26 cellular contexts compared by ENCODE assay signal in the genomic region with DNA sequence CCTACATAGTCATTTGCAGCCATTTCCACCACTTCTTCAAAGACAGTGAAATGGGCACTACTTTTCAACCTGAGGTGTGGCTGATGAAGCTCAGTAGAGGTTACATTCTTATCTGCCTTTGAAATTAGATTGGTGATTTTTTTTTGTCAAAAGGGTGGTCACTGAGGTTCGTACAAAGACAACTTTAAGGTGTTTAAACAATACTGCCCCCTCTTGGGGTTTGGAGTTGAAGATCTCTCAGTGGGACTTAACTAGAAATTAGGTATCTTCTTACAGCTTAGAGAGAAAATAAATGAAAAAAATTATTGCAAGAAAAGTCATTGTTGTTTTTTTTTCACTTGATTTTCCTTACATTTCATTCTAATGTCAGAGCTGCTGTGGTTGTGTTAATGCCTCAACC.
A peak's percentile ranks its signal among the peaks of the same experiment; 100 is the strongest.
DNase-seq lines count a peak whose midpoint lies in the region; ATAC-seq, FAIRE-seq and TF ChIP-seq lines count a peak whose summit lies in the region.
"Had no signal": no experiment of that assay in that cellular context is flagged by ENCODE, and none has a peak within 500 bp of the region (broad histone marks: within the 10 kb centered on the region; RNA-seq: fewer than 3 reads in every experiment).

No MANE protein-coding gene starts in this region.

- no peak for TF ChIP-seq POLR2A in H1 (IDR thresholded peaks at IDR 0.05; ENCODE audit: control extremely low read depth in 1 of 2, low read depth in 2 of 2, low read length in 2 of 2)

- H3F3A ChIP-seq in OCI-LY1 (ENCODE audit: insufficient read depth, low read length), result no peaks in the 10 kb centered on the region

- H4K5ac ChIP-seq in H1 (ENCODE audit: insufficient read length, low read depth, low read length), result no peak overlapping the region

- H2BK12ac ChIP-seq in H1 (ENCODE audit: low read depth, low read length) (no peak overlapping the region), mesenchymal stem cell (ENCODE audit: low read length in 2 of 2) (no peak overlapping the region)

- TF ChIP-seq CTCF in A673 (conservative IDR thresholded peaks at IDR 0.05; ENCODE audit: low read depth, low read length) (peak; percentile 27; the same call in 1 of the 2 replicates), OCI-LY1 (IDR thresholded peaks at IDR 0.05; ENCODE audit: low read length) (peak; percentile 68), H1 (IDR thresholded peaks at IDR 0.05; ENCODE audit: control extremely low read depth in 1 of 3, insufficient read depth in 1 of 3, low read depth in 1 of 3, low read length in 3 of 3) (peak in 1 of 3 experiments; percentile 26; a peak in 1 of 4 replicates)

- H2AFZ ChIP-seq in OCI-LY1 (ENCODE audit: low read length), result peak overlapping the region; percentile 34; the same call in 1 of the 2 replicates
- no peak overlapping the region for H2AFZ ChIP-seq in H1 (ENCODE audit: low read length)
- no peak overlapping the region for H2AFZ ChIP-seq in mesenchymal stem cell (ENCODE audit: low read depth, low read length)

- no peak for TF ChIP-seq EP300 in H1 (IDR thresholded peaks at IDR 0.05; ENCODE audit: borderline replicate concordance in 1 of 2, low read depth in 2 of 2, low read length in 2 of 2)

- no peak overlapping the region for H2BK20ac ChIP-seq in H1 (ENCODE audit: low read length)

- no peak overlapping the region for H3K23ac ChIP-seq in H1 (ENCODE audit: insufficient read length)
- no peak overlapping the region for H3K23ac ChIP-seq in mesenchymal stem cell (ENCODE audit: low read length in 2 of 2)

- H3K9ac ChIP-seq in OCI-LY1 (ENCODE audit: low read length) (peak overlapping the region; percentile 22; the same call in 1 of the 2 replicates), H1 (replicated peaks in 1 of 4; ENCODE audit: extremely low read depth in 1 of 4, low read depth in 3 of 4, low read length in 3 of 4) (no peak overlapping the region), mesenchymal stem cell (ENCODE audit: low read length) (peak overlapping the region; percentile 29)

- H3K4ac ChIP-seq in H1 (replicated peaks; ENCODE audit: insufficient read length, low read depth, low read length), result no peak overlapping the region
- no peak overlapping the region for H3K4ac ChIP-seq in mesenchymal stem cell (ENCODE audit: low read depth in 1 of 2, low read length in 2 of 2)

- H2BK5ac ChIP-seq in H1 (ENCODE audit: low read depth, low read length) (no peak overlapping the region), mesenchymal stem cell (ENCODE audit: low read depth, low read length, poor library complexity, severe bottlenecking) (no peak overlapping the region)

- H3K14ac ChIP-seq in H1 (ENCODE audit: insufficient read length) (no peak overlapping the region), mesenchymal stem cell (ENCODE audit: low read length in 2 of 2) (no peak overlapping the region)

- H3K79me1 ChIP-seq in H1 (ENCODE audit: low read depth, low read length) (no peaks in the 10 kb centered on the region), mesenchymal stem cell (replicated peaks; ENCODE audit: low read length, poor library complexity, severe bottlenecking) (no peaks in the 10 kb centered on the region)

- H2BK15ac ChIP-seq in H1 (ENCODE audit: low read length) (no peak overlapping the region), mesenchymal stem cell (ENCODE audit: low read depth, poor library complexity, severe bottlenecking) (no peak overlapping the region)

- no peak for ATAC-seq in HG03139 (IDR thresholded peaks at IDR 0.05; ENCODE audit: unreplicated experiment)
- ATAC-seq: HepG2, K562 had no signal

- DNase-seq in A673 (ENCODE audit: low spot score), result no peak
- no peak for DNase-seq in H1 (ENCODE audit: low read depth in 1 of 2, low spot score in 2 of 2)
- no peak for DNase-seq in mesenchymal stem cell
- DNase-seq in SW 1271 (lab: John Stamatoyannopoulos, UW), result no peak
- DNase-seq in activated CD4-positive, alpha-beta T cell treated with anti-CD3 and anti-CD28 coated beads for 4 hours, result no peak
- no peak for DNase-seq in NCI-H187 (lab: John Stamatoyannopoulos, UW)
- DNase-seq: AML-193; CD8-positive, alpha-beta memory T cell; NCI-H1105; NCI-H146; NCI-H2081; NCI-H2171; NCI-H345; NCI-H774; RPMI8226; SHP77 had no signal

- H4K20me1 ChIP-seq in OCI-LY1 (ENCODE audit: insufficient read depth, low read length) (no peaks in the 10 kb centered on the region), H1 (replicated peaks in 1 of 2; ENCODE audit: control insufficient read depth in 1 of 2, insufficient read depth in 2 of 2, low read length in 2 of 2) (no peaks in the 10 kb centered on the region)

- FAIRE-seq in H1 (lab: Jason Lieb, UNC), result no peak
- FAIRE-seq: G401.6, GM18507, HepG2, K562 had no signal

- H3K36me3 ChIP-seq in A673 (ENCODE audit: insufficient read depth, low read length, poor library complexity, severe bottlenecking), result no peaks in the 10 kb centered on the region
- H3K36me3 ChIP-seq in OCI-LY1 (ENCODE audit: insufficient read depth, low read length), result no peaks in the 10 kb centered on the region
- H3K36me3 ChIP-seq in H1 (ENCODE audit: control insufficient read depth in 2 of 4, insufficient read depth in 4 of 4, low read length in 3 of 4), result no peaks in the 10 kb centered on the region
- no peaks in the 10 kb centered on the region for H3K36me3 ChIP-seq in mesenchymal stem cell (ENCODE audit: control insufficient read depth in 1 of 2, insufficient read depth in 2 of 2, low read depth in 1 of 2, low read length in 2 of 2)

- H3K4me2 ChIP-seq in OCI-LY1 (ENCODE audit: low read length) (0 out of 2 replicates have a peak overlapping the region, but pooled peaks have one; percentile 13), H1 (ENCODE audit: insufficient read depth in 1 of 2, low read depth in 2 of 2, low read length in 2 of 2) (no peak overlapping the region), mesenchymal stem cell (ENCODE audit: low read length, poor library complexity, severe bottlenecking) (no peak overlapping the region)

- 67% methylated on average over 1 of the region's 1 CpG; no CpG with 5 or more reads in 1 of the 2 experiments for WGBS in H1 (ENCODE audit: extremely low coverage in 1 of 2, insufficient coverage in 1 of 2, insufficient read length in 1 of 2, insufficient replicate concordance in 2 of 2, low coverage in 1 of 2, low lambda C conversion rate in 2 of 2, missing lambda C conversion rate in 1 of 2), 2 experiments
- 73% methylated on average over 1 of the region's 1 CpG for WGBS in mesenchymal stem cell

- H3K27me3 ChIP-seq in A673 (replicated peaks; ENCODE audit: insufficient read depth, low read depth, low read length, poor library complexity), result no peaks in the 10 kb centered on the region
- H3K27me3 ChIP-seq in OCI-LY1 (ENCODE audit: insufficient read depth, low read length), result no peaks in the 10 kb centered on the region
- no peaks in the 10 kb centered on the region for H3K27me3 ChIP-seq in H1 (replicated peaks in 1 of 4; ENCODE audit: control insufficient read depth in 3 of 4, extremely low read depth in 1 of 4, insufficient read depth in 3 of 4, low read length in 3 of 4)
- no peaks in the 10 kb centered on the region for H3K27me3 ChIP-seq in mesenchymal stem cell (ENCODE audit: control insufficient read depth in 1 of 2, insufficient read depth in 1 of 2, low read length in 2 of 2)

- intact Hi-C loops in A673 (cut with micrococcal nuclease; ENCODE audit: unreplicated experiment), result loop anchor here (10.0 kb wide), 1 partner anchor 46 kb away; no protein-coding TSS in a partner anchor

- H3K27ac ChIP-seq in A673 (ENCODE audit: low read depth, low read length, poor library complexity, severe bottlenecking) (no peak overlapping the region), OCI-LY1 (ENCODE audit: low read depth, low read length, poor library complexity, severe bottlenecking) (peak overlapping the region; percentile 76), H1 (ENCODE audit: low read depth, low read length) (no peak overlapping the region), mesenchymal stem cell (ENCODE audit: low read length, poor library complexity, severe bottlenecking) (no peak overlapping the region)
- H3K27ac ChIP-seq: 22Rv1, C4-2B, HL-60, SK-N-MC had no signal

- H3K18ac ChIP-seq in H1 (ENCODE audit: extremely low read depth, low read length) (no peak overlapping the region), mesenchymal stem cell (ENCODE audit: low read depth in 1 of 2, low read length in 2 of 2) (peak overlapping the region in 1 of 2 experiments; percentile 49)

- BruUV-seq in A673 (replicated peaks; lab: Mats Ljungman, UMichigan), result no TSS peak

- H3K4me1 ChIP-seq in A673 (ENCODE audit: insufficient read depth, low read length, poor library complexity, severe bottlenecking), result peaks cover 4% of the 10 kb centered on the region
- peaks cover 69% of the 10 kb centered on the region for H3K4me1 ChIP-seq in OCI-LY1 (ENCODE audit: insufficient read depth, low read length, severe bottlenecking)
- peaks cover 0 to 2% (median 0%) of the 10 kb centered on the region in 4 experiments; a peak in 1 of 7 replicates for H3K4me1 ChIP-seq in H1 (replicated peaks in 1 of 4; ENCODE audit: control insufficient read depth in 3 of 4, insufficient read depth in 4 of 4, low read length in 3 of 4)
- peaks cover 1% of the 10 kb centered on the region for H3K4me1 ChIP-seq in mesenchymal stem cell (ENCODE audit: control insufficient read depth, insufficient read depth, low read depth, low read length)

- H3K79me2 ChIP-seq in OCI-LY1 (ENCODE audit: insufficient read depth, low read length) (no peaks in the 10 kb centered on the region), H1 (ENCODE audit: control insufficient read depth in 1 of 2, insufficient read depth in 2 of 2, low read length in 2 of 2) (no peaks in the 10 kb centered on the region)

- no peaks in the 10 kb centered on the region for H3K9me3 ChIP-seq in A673 (ENCODE audit: low read depth, low read length, poor library complexity, severe bottlenecking)
- H3K9me3 ChIP-seq in OCI-LY1 (ENCODE audit: low read length), result no peaks in the 10 kb centered on the region
- no peaks in the 10 kb centered on the region for H3K9me3 ChIP-seq in H1 (ENCODE audit: insufficient read depth in 2 of 2, low read depth in 1 of 2, low read length in 1 of 2)
- no peaks in the 10 kb centered on the region for H3K9me3 ChIP-seq in mesenchymal stem cell (ENCODE audit: control insufficient read depth, low read length)

- POLR2A ChIA-PET in A673 (lab: Charles Lee; ENCODE audit: low non-redundant PET), result no interaction called here
- POLR2A ChIA-PET in H1 (lab: Charles Lee; ENCODE audit: partially characterized antibody), result interaction anchor here (0.6 kb wide), 1 partner anchor 19 kb away, joined by 3 read pairs; no protein-coding TSS in a partner anchor

- CTCF ChIA-PET in A673 (lab: Charles Lee), result no interaction called here
- CTCF ChIA-PET in H1 (lab: Charles Lee; ENCODE audit: partially characterized antibody), result interaction anchor here (0.6 to 0.9 kb wide), 5 partner anchors 9 to 989 kb away, joined by 3 to 5 read pairs (median 3); no protein-coding TSS in a partner anchor

- H4K91ac ChIP-seq in H1 (replicated peaks; ENCODE audit: insufficient read length, low read length), result no peak overlapping the region
- no peak overlapping the region for H4K91ac ChIP-seq in mesenchymal stem cell (ENCODE audit: low read length)

- no peak overlapping the region for H3K56ac ChIP-seq in H1 (replicated peaks; ENCODE audit: insufficient read length, low read depth, low read length)

- TF ChIP-seq RAD21 in H1 (IDR thresholded peaks at IDR 0.05 in 1 of 2, conservative IDR thresholded peaks at IDR 0.05 in 1 of 2; ENCODE audit: low read depth in 2 of 2, low read length in 2 of 2), result peak; percentile 39 to 44

- H3K23me2 ChIP-seq in H1 (ENCODE audit: low read depth, low read length), result no peaks in the 10 kb centered on the region

- H2BK120ac ChIP-seq in H1 (replicated peaks; ENCODE audit: low read depth, low read length) (no peak overlapping the region), mesenchymal stem cell (ENCODE audit: low read depth, low read length) (no peak overlapping the region)

- no peak overlapping the region for H3K4me3 ChIP-seq in A673 (ENCODE audit: low read depth, low read length, poor library complexity, severe bottlenecking)
- no peak overlapping the region for H3K4me3 ChIP-seq in OCI-LY1 (ENCODE audit: low read depth, low read length, poor library complexity, severe bottlenecking)
- H3K4me3 ChIP-seq in H1 (ENCODE audit: extremely low read depth in 1 of 4, insufficient read depth in 2 of 4, low read depth in 3 of 4, low read length in 4 of 4), result no peak overlapping the region
- no peak overlapping the region for H3K4me3 ChIP-seq in mesenchymal stem cell (ENCODE audit: insufficient read depth in 1 of 2, low read depth in 1 of 2, low read length in 2 of 2)
- H3K4me3 ChIP-seq: K562, SK-N-MC had no signal

- H4K8ac ChIP-seq in H1 (ENCODE audit: extremely low read depth, insufficient read depth, low read length) (no peak overlapping the region), mesenchymal stem cell (ENCODE audit: low read length) (no peak overlapping the region)

- no peak overlapping the region for H2AK5ac ChIP-seq in H1 (ENCODE audit: low read depth, low read length)
- H2AK5ac ChIP-seq in mesenchymal stem cell (ENCODE audit: low read length, severe bottlenecking), result no peak overlapping the region

- no peaks in the 10 kb centered on the region for H3K9me2 ChIP-seq in OCI-LY1 (ENCODE audit: low read depth, low read length)

Comparison
In these comparisons a context has a peak if more than half of its experiments do, and no peak if none do; other contexts are left out.
1. H3K9ac ChIP-seq: peak in OCI-LY1 (single experiment) and mesenchymal stem cell (single experiment); none in H1 (0 of 4).